9 cellular contexts compared by ENCODE assay signal in genomic region chr20:57441510-57442154, GRCh38. TPM values are rescaled to one million over a fixed set of nuclear protein-coding genes. Genes with fewer than 3 reads are reported as not detected.
A peak's percentile ranks its signal among the peaks of the same experiment; 100 is the strongest.
DNase-seq lines count a peak whose midpoint lies in the region; ATAC-seq, FAIRE-seq and TF ChIP-seq lines count a peak whose summit lies in the region.
"Had no signal": no experiment of that assay in that cellular context is flagged by ENCODE, and none has a peak within 500 bp of the region (broad histone marks: within the 10 kb centered on the region; RNA-seq: fewer than 3 reads in every experiment).

No MANE protein-coding gene starts in this region.

- FAIRE-seq in HepG2 (lab: Jason Lieb, UNC), result no peak

- H3K4me1 Mint-ChIP-seq in brain, result peaks cover 44% of the 10 kb centered on the region

- H4K20me1 ChIP-seq in HepG2 (ENCODE audit: insufficient read depth, low read length), result no peaks in the 10 kb centered on the region; the same call in 1 of the 2 replicates

- 42% methylated on average over 16 of the region's 16 CpGs for WGBS in HepG2 (ENCODE audit: low lambda C conversion rate)
- 85 to 91% methylated on average over 16 of the region's 16 CpGs for WGBS in sigmoid colon, 2 donors

- CTCF ChIA-PET in AG04450 (lab: Charles Lee) (interaction anchor here (1.6 kb wide), 1 partner anchor 60 kb away, joined by 4 read pairs; no protein-coding TSS in a partner anchor), HepG2 (lab: Yijun Ruan, JAX; ENCODE audit: low intra/inter-chr PET ratio, low total read pairs) (no interaction called here)

- peaks cover 29% of the 10 kb centered on the region for H3K9me3 ChIP-seq in AG04450 (ENCODE audit: control insufficient read depth, insufficient read depth, low read length)
- H3K9me3 ChIP-seq in HepG2 (ENCODE audit: low read length), result no peaks in the 10 kb centered on the region
- H3K9me3 ChIP-seq in sigmoid colon, result no peaks in the 10 kb centered on the region

- ATAC-seq in HepG2 (no peak; the same call in 2 of the 3 replicates), HG03139 (IDR thresholded peaks at IDR 0.05; ENCODE audit: unreplicated experiment) (no peak)

- H3K9ac ChIP-seq in HepG2 (ENCODE audit: insufficient read depth, low read depth, low read length), result no peak overlapping the region

- H3K4me1 ChIP-seq in HepG2 (ENCODE audit: insufficient read depth, low read length), result peaks cover 10% of the 10 kb centered on the region; the same call in 1 of the 2 replicates
- peaks cover 0 to 92% (median 91%) of the 10 kb centered on the region in 4 donors for H3K4me1 ChIP-seq in sigmoid colon

- H3K27ac ChIP-seq in AG04450 (ENCODE audit: low read depth, low read length), result peak overlapping the region; percentile 61
- H3K27ac ChIP-seq in HepG2 (ENCODE audit: extremely low read length, insufficient read depth, low read length), result no peak overlapping the region
- H3K27ac ChIP-seq in sigmoid colon, result peak overlapping the region; percentile 93 to 99 (median 95)

- TF ChIP-seq CTCF in AG04450 (IDR thresholded peaks at IDR 0.05; ENCODE audit: low read depth, low read length) (no peak), brain (conservative IDR thresholded peaks at IDR 0.05) (no peak), HepG2 (CRISPR knock-in tag; IDR thresholded peaks at IDR 0.05) (no peak), sigmoid colon (IDR thresholded peaks at IDR 0.05) (no peak)

- H3K36me3 ChIP-seq in HepG2 (replicated peaks in 1 of 2; ENCODE audit: control insufficient read depth in 1 of 2, insufficient read depth in 2 of 2, low read length in 2 of 2) (no peaks in the 10 kb centered on the region), sigmoid colon (no peaks in the 10 kb centered on the region)

- H3K4me3 ChIP-seq in AG04450 (ENCODE audit: low read depth, low read length) (no peak overlapping the region), HepG2 (replicated peaks in 1 of 3; ENCODE audit: insufficient read depth in 1 of 3, low read depth in 2 of 3, low read length in 3 of 3) (no peak overlapping the region), sigmoid colon (no peak overlapping the region)

- H3K4me3 Mint-ChIP-seq in brain, result no peak overlapping the region
- H3K4me3 Mint-ChIP-seq: activated CD4-positive, alpha-beta memory T cell treated with anti-CD3 and anti-CD28 coated beads for 36 hours had no signal

- intact Hi-C loops in HepG2 (cut with micrococcal nuclease; ENCODE audit: unreplicated experiment) (no loop called here), sigmoid colon (cut with DNase I) (loop anchor here (2.0 kb wide), 1 partner anchor 27 kb away; no protein-coding TSS in a partner anchor)

- TF ChIP-seq RAD21 in HepG2 (CRISPR knock-in tag; IDR thresholded peaks at IDR 0.05), result no peak

- H2AFZ ChIP-seq in HepG2 (ENCODE audit: low read length), result no peak overlapping the region

- no TSS peak for BruUV-seq in HepG2 (replicated peaks; lab: Mats Ljungman, UMichigan)

- no peak for DNase-seq in AG04450 (ENCODE audit: low read depth, low spot score)
- DNase-seq in HepG2 (ENCODE audit: low spot score), result no peak
- DNase-seq in sigmoid colon, result no peak
- DNase-seq in NCI-H226, result no peak
- DNase-seq in globus pallidus (ENCODE audit: low spot score), result no peak
- no peak for DNase-seq in NCI-H187 (lab: John Stamatoyannopoulos, UW)
- DNase-seq: activated CD4-positive, alpha-beta memory T cell treated with anti-CD3 and anti-CD28 coated beads for 36 hours had no signal

- no peak for TF ChIP-seq POLR2A in HepG2 (IDR thresholded peaks at IDR 0.05; ENCODE audit: insufficient read depth in 1 of 2, low read depth in 2 of 2, low read length in 2 of 2)
- no peak for TF ChIP-seq POLR2A in sigmoid colon (IDR thresholded peaks at IDR 0.05)

- no peaks in the 10 kb centered on the region for H3K36me3 Mint-ChIP-seq in brain
- H3K36me3 Mint-ChIP-seq: activated CD4-positive, alpha-beta memory T cell treated with anti-CD3 and anti-CD28 coated beads for 36 hours had no signal

- no peak for TF ChIP-seq EP300 in HepG2 (IDR thresholded peaks at IDR 0.05; ENCODE audit: low read depth in 2 of 2, low read length in 2 of 2)
- TF ChIP-seq EP300 in HepG2 (CRISPR knock-in tag; IDR thresholded peaks at IDR 0.05; ENCODE audit: borderline replicate concordance), result no peak
- no peak for TF ChIP-seq EP300 in sigmoid colon (IDR thresholded peaks at IDR 0.05)

- POLR2A ChIA-PET in AG04450 (lab: Yijun Ruan, JAX) (no interaction called here), HepG2 (lab: Yijun Ruan, JAX) (interaction anchor here (0.8 kb wide), 1 partner anchor 13 kb away, joined by 3 read pairs; no protein-coding TSS in a partner anchor)

- no peak overlapping the region; the same call in 1 of the 2 replicates for H3K4me2 ChIP-seq in HepG2 (ENCODE audit: low read depth, low read length)

- H3K27me3 ChIP-seq in AG04450 (ENCODE audit: control insufficient read depth, insufficient read depth, low read length) (peaks cover 5% of the 10 kb centered on the region), HepG2 (ENCODE audit: control insufficient read depth in 1 of 2, insufficient read depth in 2 of 2, low read length in 2 of 2) (peaks cover 11 to 56% of the 10 kb centered on the region in 2 experiments), sigmoid colon (no peaks in the 10 kb centered on the region)

- peaks cover 6 to 22% (median 10%) of the 10 kb centered on the region in 5 experiments for H3K9me3 Mint-ChIP-seq in brain
- H3K9me3 Mint-ChIP-seq: activated CD4-positive, alpha-beta memory T cell treated with anti-CD3 and anti-CD28 coated beads for 36 hours had no signal

- peaks cover 6% of the 10 kb centered on the region for H3K27me3 Mint-ChIP-seq in brain
- H3K27me3 Mint-ChIP-seq: activated CD4-positive, alpha-beta memory T cell treated with anti-CD3 and anti-CD28 coated beads for 36 hours had no signal

- in situ Hi-C loops in HepG2 (cut with HindIII; ENCODE audit: extremely low pct_ligation_motif_present, low pct_unique_long_range_greater_than_20kb), result no loop called here

- H3K27ac Mint-ChIP-seq in brain, result peak overlapping the region; percentile 82 to 96 (median 87)
- H3K27ac Mint-ChIP-seq: activated CD4-positive, alpha-beta memory T cell treated with anti-CD3 and anti-CD28 coated beads for 36 hours had no signal

- H3K79me2 ChIP-seq in HepG2 (ENCODE audit: insufficient read depth, low read length), result no peaks in the 10 kb centered on the region

TF ChIP-seq in HepG2, 621 proteins besides CTCF, POLR2A, EP300 and RAD21:
- no peak for TF ChIP-seq ZNF883 (CRISPR knock-in tag; IDR thresholded peaks at IDR 0.05; ENCODE audit: not compliant biosample characterization)
- no peak for TF ChIP-seq ZNF326 (CRISPR knock-in tag; IDR thresholded peaks at IDR 0.05; ENCODE audit: borderline replicate concordance)
- peak; percentile 95 for TF ChIP-seq ZNF629 (CRISPR knock-in tag; conservative IDR thresholded peaks at IDR 0.05)
- peak; percentile 88 for TF ChIP-seq ZMYM3 (CRISPR knock-in tag; IDR thresholded peaks at IDR 0.05)
- peak; percentile 8 for TF ChIP-seq HNRNPLL (IDR thresholded peaks at IDR 0.05; ENCODE audit: low read depth, low read length, poor library complexity, severe bottlenecking)
- no peak for TF ChIP-seq ZNF225 (CRISPR knock-in tag; IDR thresholded peaks at IDR 0.05)
- 0 out of 2 replicates have a peak, but pooled peaks have one; percentile 15 for TF ChIP-seq GLI4 (CRISPR knock-in tag; IDR thresholded peaks at IDR 0.05; ENCODE audit: borderline replicate concordance)

RNA-seq across cellular contexts. Expression of gene RBM38, which starts 50.4 kb away (rescaled TPM):
- polyA plus RNA-seq in AG04450 (2011; rRNA removed), result 5.2 and 8.2 TPM in 2 replicates
- polyA minus RNA-seq in AG04450 (2011; rRNA and poly(A)+ RNA removed), result 3.8 and 4.0 TPM in 2 replicates
- 74.8 TPM for polyA plus RNA-seq in brain (ENCODE audit: insufficient read depth, low read depth, low replicate concordance)
- total RNA-seq in HepG2 (2016; rRNA removed; fragmentation: Illumina TruSeq; extraction: Trizol), result 29.6 and 34.2 TPM in 2 replicates
- total RNA-seq in HepG2 (2016; cell fraction: cytosol; rRNA removed; fragmentation: Illumina TruSeq; extraction: Trizol; ENCODE audit: low read depth), result 29.5 and 32.8 TPM in 2 replicates
- total RNA-seq in HepG2 (2016; cell fraction: insoluble cytoplasmic fraction; rRNA removed; fragmentation: Illumina TruSeq; extraction: Trizol), result 24.0 and 34.3 TPM in 2 replicates
- total RNA-seq in HepG2 (2016; cell fraction: membrane; rRNA removed; fragmentation: Illumina TruSeq; extraction: Trizol), result 69.5 and 80.5 TPM in 2 replicates
- total RNA-seq in HepG2 (2016; cell fraction: nucleus; rRNA removed; fragmentation: Illumina TruSeq; extraction: Trizol), result 16.2 and 19.5 TPM in 2 replicates
- 24.2 and 30.0 TPM in 2 replicates for polyA plus RNA-seq in HepG2 (2011; rRNA removed)
- polyA plus RNA-seq in HepG2 (2011; cell fraction: cytosol; rRNA removed), result 25.8 and 35.6 TPM in 2 replicates
- 24.4 and 25.9 TPM in 2 replicates for polyA plus RNA-seq in HepG2 (2011; cell fraction: nucleus; rRNA removed)
- polyA plus RNA-seq in HepG2 (2012), result 13.9 and 24.8 TPM in 2 replicates
- 44.0 and 53.1 TPM in 2 replicates for polyA plus RNA-seq in HepG2 (2016; cell fraction: cytosol; fragmentation: Illumina TruSeq; extraction: Trizol; ENCODE audit: low read depth)
- 40.7 and 50.0 TPM in 2 replicates for polyA plus RNA-seq in HepG2 (2016; cell fraction: insoluble cytoplasmic fraction; fragmentation: Illumina TruSeq; extraction: Trizol; ENCODE audit: low read depth)
- 80.4 and 89.1 TPM in 2 replicates for polyA plus RNA-seq in HepG2 (2016; cell fraction: membrane; fragmentation: Illumina TruSeq; extraction: Trizol; ENCODE audit: low read depth)
- 34.0 and 39.8 TPM in 2 replicates for polyA plus RNA-seq in HepG2 (2016; cell fraction: nucleus; fragmentation: Illumina TruSeq; extraction: Trizol; ENCODE audit: insufficient read depth, low read depth)
- 9.8 and 33.7 TPM in 2 replicates for polyA minus RNA-seq in HepG2 (2011; rRNA and poly(A)+ RNA removed; ENCODE audit: low replicate concordance)
- polyA minus RNA-seq in HepG2 (2011; cell fraction: cytosol; rRNA and poly(A)+ RNA removed), result 16.2 and 17.4 TPM in 2 replicates
- polyA minus RNA-seq in HepG2 (2011; cell fraction: nucleus; rRNA and poly(A)+ RNA removed), result 6.2 and 7.1 TPM in 2 replicates
- total RNA-seq in sigmoid colon, result 10 to 100 TPM; 48.5 to 94.2 (median 78.8) TPM
- polyA plus RNA-seq in sigmoid colon, result 10 to 100 TPM; 31.4 to 59.9 (median 34.8) TPM
